ENCODE assay signal across 24 cellular contexts in the genomic region with DNA sequence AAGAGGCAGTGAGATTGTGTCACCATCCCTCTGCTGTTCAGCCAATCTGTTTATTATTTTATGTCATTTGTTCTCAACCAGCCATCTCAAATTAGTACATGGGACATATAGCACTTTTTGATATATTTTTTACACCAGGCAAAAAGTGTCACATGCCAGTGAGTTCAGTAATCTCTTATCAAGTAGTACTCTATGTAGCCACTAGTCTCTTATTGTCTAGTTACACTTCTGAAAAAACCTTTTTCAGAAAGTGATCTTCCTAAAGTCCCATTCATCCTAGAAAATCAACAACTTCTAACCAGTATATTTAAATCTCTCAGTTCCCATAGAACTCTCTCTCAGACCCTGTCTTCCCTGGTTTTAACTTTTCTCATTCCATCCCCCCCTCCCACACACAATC.
"Had no signal": no experiment of that assay in that cellular context is flagged by ENCODE, and none has a peak within 500 bp of the region (broad histone marks: within the 10 kb centered on the region; RNA-seq: fewer than 3 reads in every experiment).

No MANE protein-coding gene starts in this region.

- H3K4me1 ChIP-seq: esophagus squamous epithelium, pancreas, right lobe of liver, upper lobe of right lung, uterus had no signal

- H3K9me3 ChIP-seq: esophagus squamous epithelium, neutrophil, pancreas, right lobe of liver, thoracic aorta, tibial nerve, upper lobe of right lung, uterus had no signal

- H3K9me3 Mint-ChIP-seq: memory B cell; natural killer cell; stimulated activated naive B cell treated with anti-CD40 and anti-IgM and Interleukin-4, amounts not matched to agents 10 μg/mL and 1 μg/mL and 100 μg/mL, for 72 hours; stimulated activated naive CD8-positive, alpha-beta T cell treated with anti-CD3 and anti-CD28 coated beads, Interleukin-15, Interleukin-2, amounts not matched to agents 100 ng/mL and 50 ng/mL, for 24 hours had no signal

- H3K4me3 Mint-ChIP-seq: memory B cell; natural killer cell; stimulated activated naive B cell treated with anti-CD40 and anti-IgM and Interleukin-4, amounts not matched to agents 10 μg/mL and 1 μg/mL and 100 μg/mL, for 72 hours; stimulated activated naive CD8-positive, alpha-beta T cell treated with anti-CD3 and anti-CD28 coated beads, Interleukin-15, Interleukin-2, amounts not matched to agents 100 ng/mL and 50 ng/mL, for 24 hours had no signal

- H3K27me3 Mint-ChIP-seq: memory B cell; progenitor cell of endocrine pancreas; stimulated activated naive B cell treated with anti-CD40 and anti-IgM and Interleukin-4, amounts not matched to agents 10 μg/mL and 1 μg/mL and 100 μg/mL, for 72 hours; stimulated activated naive CD8-positive, alpha-beta T cell treated with anti-CD3 and anti-CD28 coated beads, Interleukin-15, Interleukin-2, amounts not matched to agents 100 ng/mL and 50 ng/mL, for 24 hours had no signal

- H3K36me3 ChIP-seq: esophagus squamous epithelium, neutrophil, pancreas, right lobe of liver, thoracic aorta, tibial nerve, upper lobe of right lung had no signal

- H3K4me1 Mint-ChIP-seq: memory B cell; natural killer cell; stimulated activated naive B cell treated with anti-CD40 and anti-IgM and Interleukin-4, amounts not matched to agents 10 μg/mL and 1 μg/mL and 100 μg/mL, for 72 hours had no signal

- H3K27me3 ChIP-seq: dorsolateral prefrontal cortex, esophagus squamous epithelium, neutrophil, pancreas, right lobe of liver, tibial nerve, upper lobe of right lung, uterus had no signal

- ATAC-seq: left lobe of liver; natural killer cell; pancreas; right lobe of liver; stimulated activated naive B cell treated with anti-CD40 and anti-IgM and Interleukin-4, amounts not matched to agents 10 μg/mL and 1 μg/mL and 100 μg/mL, for 72 hours; upper lobe of right lung had no signal

- H3K36me3 Mint-ChIP-seq: natural killer cell had no signal

- H3K4me3 ChIP-seq: dorsolateral prefrontal cortex, esophagus squamous epithelium, lung, pancreas, right lobe of liver, thoracic aorta, tibial nerve, upper lobe of right lung, uterus had no signal

- DNase-seq: dorsolateral prefrontal cortex; effector CD8-positive, alpha-beta T cell; erythroblast; esophagus squamous epithelium; foreskin melanocyte; head of caudate nucleus; kidney; natural killer cell; pancreas; right lobe of liver; small intestine; stimulated activated CD4-positive, alpha-beta T cell treated with anti-CD3 and anti-CD28 coated beads, Interleukin-15, amount 100 ng/mL, for 24 hours; stimulated activated CD4-positive, alpha-beta T cell treated with anti-CD3 and anti-CD28 coated beads, Interleukin-2, amount 100 ng/mL, for 48 hours; stimulated activated naive B cell treated with anti-CD40 and anti-IgM and Interleukin-4, amounts not matched to agents 10 μg/mL and 1 μg/mL and 100 μg/mL, for 72 hours; upper lobe of right lung; uterus had no signal

- H3K27ac Mint-ChIP-seq: memory B cell; natural killer cell; progenitor cell of endocrine pancreas; stimulated activated naive CD8-positive, alpha-beta T cell treated with anti-CD3 and anti-CD28 coated beads, Interleukin-15, Interleukin-2, amounts not matched to agents 100 ng/mL and 50 ng/mL, for 24 hours had no signal

- H3K27ac ChIP-seq: dorsolateral prefrontal cortex, esophagus squamous epithelium, neutrophil, pancreas, right lobe of liver, thoracic aorta, tibial nerve, upper lobe of right lung, uterus had no signal
